Comparison of ENCODE assay signal across 8 cellular contexts in the genomic region with DNA sequence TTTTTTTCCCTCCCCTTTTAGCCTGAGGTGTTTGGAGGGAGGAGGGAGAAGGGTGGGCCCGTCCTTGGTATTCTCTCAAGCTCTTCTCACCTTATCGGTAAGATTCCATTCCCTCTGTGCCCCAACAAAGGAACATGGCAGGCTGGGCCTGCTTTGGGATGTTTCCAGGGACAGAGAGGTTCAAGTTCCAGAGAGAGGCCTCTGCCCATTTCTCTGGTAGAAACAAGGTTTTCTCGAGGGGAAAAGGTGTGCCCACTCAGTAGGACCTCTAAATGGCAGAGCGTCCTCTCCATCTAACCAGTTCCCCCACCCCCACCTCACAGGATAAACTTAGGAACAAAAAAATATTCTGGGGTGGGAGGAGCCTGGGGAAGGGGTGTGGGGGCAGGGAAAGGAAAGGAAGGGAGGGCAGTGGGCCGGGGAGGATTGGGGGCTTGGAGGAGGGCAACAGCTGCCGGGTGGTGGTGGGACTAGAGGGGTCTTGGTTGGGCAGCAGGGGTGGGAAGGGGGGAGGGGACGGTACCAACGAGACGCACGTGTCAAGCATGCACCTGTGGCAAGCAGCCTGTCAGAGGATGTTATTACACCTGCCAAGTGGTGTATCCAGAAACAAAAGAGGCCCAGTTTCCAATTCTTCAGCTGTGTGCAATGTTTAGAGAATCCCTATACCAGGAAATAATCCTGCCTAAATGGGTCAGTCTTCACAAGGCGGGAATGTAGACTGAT. TPM values are rescaled to one million over a fixed set of nuclear protein-coding genes. Genes with fewer than 3 reads are reported as not detected.
A peak's percentile ranks its signal among the peaks of the same experiment; 100 is the strongest.
DNase-seq lines count a peak whose midpoint lies in the region; ATAC-seq and TF ChIP-seq lines count a peak whose summit lies in the region.

No MANE protein-coding gene starts in this region.

- BruUV-seq in A673 (replicated peaks; lab: Mats Ljungman, UMichigan): no TSS peak

- peak overlapping the region; percentile 98 for H3K9ac ChIP-seq in GM23248

- peak; percentile 45 for DNase-seq in A673 (ENCODE audit: low spot score)
- peak; percentile 41 for DNase-seq in GM23248
- DNase-seq in RWPE2 (ENCODE audit: low spot score): no peak
- DNase-seq in chondrocyte (ENCODE audit: low spot score): peak; percentile 61
- peak in 2 of 3 donors; percentile 49 to 72 for DNase-seq in mucosa of descending colon
- DNase-seq in tibial nerve (ENCODE audit: low spot score in 2 of 2): no peak
- DNase-seq in hippocampal formation (lab: John Stamatoyannopoulos, UW): no peak

- H3K4me1 ChIP-seq in A673 (ENCODE audit: insufficient read depth, low read length, poor library complexity, severe bottlenecking): peaks cover 30% of the 10 kb centered on the region
- peaks cover 18% of the 10 kb centered on the region for H3K4me1 ChIP-seq in GM23248 (ENCODE audit: insufficient read depth)
- H3K4me1 ChIP-seq in RWPE2 (ENCODE audit: insufficient read depth, poor library complexity, severe bottlenecking): peaks cover 14% of the 10 kb centered on the region
- peaks cover 27% of the 10 kb centered on the region for H3K4me1 ChIP-seq in mucosa of descending colon (ENCODE audit: low read depth)
- H3K4me1 ChIP-seq in tibial nerve: peaks cover 0 to 59% (median 32%) of the 10 kb centered on the region in 4 donors

- peak overlapping the region; percentile 100 for H3K4me2 ChIP-seq in GM23248 (ENCODE audit: unreplicated experiment)

- peaks cover 30% of the 10 kb centered on the region for H3K4me1 Mint-ChIP-seq in chondrocyte (ENCODE audit: low read depth)

- H3K27ac Mint-ChIP-seq in chondrocyte (ENCODE audit: unreplicated experiment): peak overlapping the region; percentile 100

- H3K27me3 Mint-ChIP-seq in chondrocyte (ENCODE audit: low read depth): no peaks in the 10 kb centered on the region

- peaks cover 47% of the 10 kb centered on the region for H3K79me2 ChIP-seq in GM23248 (ENCODE audit: insufficient read depth)

- H3F3A ChIP-seq in GM23248 (ENCODE audit: insufficient read depth): peaks cover 46% of the 10 kb centered on the region

- intact Hi-C loops in A673 (cut with micrococcal nuclease; ENCODE audit: unreplicated experiment): no loop called here
- intact Hi-C loops in mucosa of descending colon (cut with DNase I, micrococcal nuclease): loop anchor here (5.0 kb wide), 1 partner anchor 53 kb away; no protein-coding TSS in a partner anchor

- no peak overlapping the region for H2AFZ ChIP-seq in GM23248

- H3K27ac ChIP-seq in A673 (ENCODE audit: low read depth, low read length, poor library complexity, severe bottlenecking): peak overlapping the region; percentile 100
- H3K27ac ChIP-seq in GM23248: peak overlapping the region; percentile 100
- peak overlapping the region; percentile 96 for H3K27ac ChIP-seq in RWPE2 (ENCODE audit: poor library complexity, severe bottlenecking)
- H3K27ac ChIP-seq in tibial nerve: peak overlapping the region; percentile 98 to 100 (median 100)

- H3K9me3 ChIP-seq in A673 (ENCODE audit: low read depth, low read length, poor library complexity, severe bottlenecking): no peaks in the 10 kb centered on the region
- H3K9me3 ChIP-seq in GM23248 (ENCODE audit: low read depth): no peaks in the 10 kb centered on the region
- H3K9me3 ChIP-seq in RWPE2 (ENCODE audit: severe bottlenecking): no peaks in the 10 kb centered on the region
- no peaks in the 10 kb centered on the region for H3K9me3 ChIP-seq in mucosa of descending colon
- H3K9me3 ChIP-seq in tibial nerve: no peaks in the 10 kb centered on the region

- 11 to 20% methylated on average over 5 to 11 of the region's 11 CpGs for WGBS in GM23248 (ENCODE audit: low coverage in 1 of 2, low lambda C conversion rate in 2 of 2, missing lambda C conversion rate in 2 of 2), 2 experiments
- WGBS in tibial nerve, 2 donors: 8 to 10% methylated on average over 11 of the region's 11 CpGs

- H3K4me3 Mint-ChIP-seq in chondrocyte (ENCODE audit: unreplicated experiment): peak overlapping the region; percentile 97

- peak in 1 of 2 donors; percentile 17 for TF ChIP-seq POLR2A in tibial nerve (IDR thresholded peaks at IDR 0.05)

- CTCF ChIA-PET in A673 (lab: Charles Lee): no interaction called here

- H3K9me2 ChIP-seq in GM23248 (ENCODE audit: insufficient read depth): no peaks in the 10 kb centered on the region

- peak in 1 of 2 donors; percentile 28 for TF ChIP-seq EP300 in tibial nerve (IDR thresholded peaks at IDR 0.05)

- H3K36me3 ChIP-seq in A673 (ENCODE audit: insufficient read depth, low read length, poor library complexity, severe bottlenecking) (peaks cover 18% of the 10 kb centered on the region), GM23248 (ENCODE audit: low read depth) (peaks cover 8% of the 10 kb centered on the region; the same call in 1 of the 2 replicates), RWPE2 (ENCODE audit: low read depth) (peaks cover 28% of the 10 kb centered on the region), mucosa of descending colon (ENCODE audit: low read depth) (peaks cover 5% of the 10 kb centered on the region), tibial nerve (peaks cover 0 to 24% (median 0%) of the 10 kb centered on the region in 3 donors)

- POLR2A ChIA-PET in A673 (lab: Charles Lee; ENCODE audit: low non-redundant PET): interaction anchor here (0.6 kb wide), 1 partner anchor 15 kb away, joined by 6 read pairs; no protein-coding TSS in a partner anchor

- no peaks in the 10 kb centered on the region for H3K9me3 Mint-ChIP-seq in chondrocyte (ENCODE audit: low read depth)

- H3K4me3 ChIP-seq in A673 (ENCODE audit: low read depth, low read length, poor library complexity, severe bottlenecking): peak overlapping the region; percentile 85
- peak overlapping the region; percentile 96 for H3K4me3 ChIP-seq in GM23248
- peak overlapping the region; percentile 61 for H3K4me3 ChIP-seq in RWPE2 (ENCODE audit: severe bottlenecking)
- peak overlapping the region; percentile 69 for H3K4me3 ChIP-seq in mucosa of descending colon
- H3K4me3 ChIP-seq in tibial nerve: peak overlapping the region; percentile 62 to 90 (median 78)

- TF ChIP-seq CTCF in A673 (conservative IDR thresholded peaks at IDR 0.05; ENCODE audit: low read depth, low read length): no peak
- no peak for TF ChIP-seq CTCF in RWPE2 (IDR thresholded peaks at IDR 0.05; ENCODE audit: poor library complexity, severe bottlenecking)
- no peak for TF ChIP-seq CTCF in chondrocyte (IDR thresholded peaks at IDR 0.05)
- no peak for TF ChIP-seq CTCF in mucosa of descending colon (IDR thresholded peaks at IDR 0.05)
- TF ChIP-seq CTCF in tibial nerve (IDR thresholded peaks at IDR 0.05): no peak

- H3K27me3 ChIP-seq in A673 (replicated peaks; ENCODE audit: insufficient read depth, low read depth, low read length, poor library complexity) (no peaks in the 10 kb centered on the region), GM23248 (replicated peaks; ENCODE audit: insufficient read depth) (no peaks in the 10 kb centered on the region), RWPE2 (ENCODE audit: insufficient read depth, poor library complexity, severe bottlenecking) (no peaks in the 10 kb centered on the region), tibial nerve (no peaks in the 10 kb centered on the region)

- H4K20me1 ChIP-seq in GM23248 (ENCODE audit: insufficient read depth): no peaks in the 10 kb centered on the region

- H3K36me3 Mint-ChIP-seq in chondrocyte (ENCODE audit: low read depth): peaks cover 17% of the 10 kb centered on the region

- in situ Hi-C loops in GM23248 (cut with MboI): no loop called here

- ATAC-seq in RWPE2 (ENCODE audit: low read depth): no peak
- no peak for ATAC-seq in mucosa of descending colon
- no peak for ATAC-seq in GM19467 (IDR thresholded peaks at IDR 0.05; ENCODE audit: unreplicated experiment)

RNA-seq across cellular contexts. Expression of a gene that starts 2.1 kb away (rescaled TPM):
- total RNA-seq in A673 (2021) (343 and 350 TPM in 2 replicates), chondrocyte (220 to 240 TPM (median 221 TPM) in 3 replicates), mucosa of descending colon (100 to 1,000 TPM; 243 to 383 (median 266) TPM), tibial nerve (100 to 1,000 TPM; 157 to 203 (median 188) TPM)
- total RNA-seq in GM23248 (2014; rRNA removed; shearing (Covaris generic)): 23.8 and 29.8 TPM in 2 replicates
- 163 and 167 TPM in 2 replicates for polyA plus RNA-seq in GM23248 (2016; fragmentation: Nextera tagmentation; extraction: Ambion mirVana)

Comparison
In these comparisons a context has a peak if more than half of its experiments do, and no peak if none do; other contexts are left out.
1. DNase-seq: peak in A673 (single experiment), GM23248 (single experiment), chondrocyte (single experiment) and mucosa of descending colon (2 of 3); none in RWPE2 (single experiment), tibial nerve (0 of 2) and hippocampal formation (0 of 2).
2. Peak in every context shown above with its lines, with median percentiles within 50 percentile points of each other: H3K27ac ChIP-seq and H3K4me3 ChIP-seq.